In genomic region chr14:33191855-33192254, GRCh38 we compare ENCODE assay signal across 31 cellular contexts.
"Had no signal": no experiment of that assay in that cellular context is flagged by ENCODE, and none has a peak within 500 bp of the region (broad histone marks: within the 10 kb centered on the region; RNA-seq: fewer than 3 reads in every experiment).

No MANE protein-coding gene starts in this region.

- DNase-seq: activated effector memory CD4-positive, alpha-beta T cell treated with anti-CD3 and anti-CD28 coated beads, Interleukin-2, amount 50 U/mL, for 16 hours; activated effector memory CD4-positive, alpha-beta T cell treated with Interleukin-2 at 50 U/mL for 16 hours; activated gamma-delta T cell; activated gamma-delta T cell treated with Interleukin-2 at 50 U/mL for 16 hours; activated naive CD4-positive, alpha-beta T cell; activated naive CD4-positive, alpha-beta T cell treated with anti-CD3 and anti-CD28 coated beads for 36 hours; activated naive CD4-positive, alpha-beta T cell treated with anti-CD3 and anti-CD28 coated beads, Interleukin-2, amount 10 ng/mL, durations not matched to agents 7 days and 5 days; activated naive CD4-positive, alpha-beta T cell treated with anti-CD3 and anti-CD28 coated beads, Interleukin-2, amount 50 U/mL, for 16 hours; activated naive CD4-positive, alpha-beta T cell treated with Interleukin-2 at 50 U/mL for 16 hours; activated naive CD8-positive, alpha-beta T cell treated with anti-CD3 and anti-CD28 coated beads for 36 hours; activated naive CD8-positive, alpha-beta T cell treated with anti-CD3 and anti-CD28 coated beads, Interleukin-2, amount 10 ng/mL, durations not matched to agents 7 days and 5 days; activated naive CD8-positive, alpha-beta T cell treated with anti-CD3 and anti-CD28 coated beads, Interleukin-2, amount 50 U/mL, for 24 hours; activated T-cell treated with anti-CD3 and anti-CD28 coated beads, Interleukin-2, amount 50 U/mL, for 24 hours; activated T-cell treated with anti-CD3 and anti-CD28 coated beads, Interleukin-2, amount 50 U/mL, for 4 hours; activated T-cell treated with anti-CD3 and anti-CD28 coated beads, Interleukin-2, amount 50 U/mL, for 48 hours; activated T-cell treated with anti-CD3 and anti-CD28 coated beads, Interleukin-2, amount 50 U/mL, for 72 hours; adrenal gland; amniotic stem cell; amygdala; anterior cingulate cortex; aorta; body of pancreas; brain microvascular endothelial cell; caudate nucleus; central memory CD4-positive, alpha-beta T cell; cerebellar nuclear complex had no signal

- H3K27ac ChIP-seq: adrenal gland, ascending aorta, body of pancreas, brain microvascular endothelial cell, breast epithelium, cardiac muscle cell had no signal

- H3K4me1 ChIP-seq: adrenal gland, ascending aorta, body of pancreas, breast epithelium had no signal

- H3K9me3 ChIP-seq: adrenal gland, ascending aorta, body of pancreas, breast epithelium had no signal

- H3K36me3 ChIP-seq: adrenal gland, ascending aorta, brain microvascular endothelial cell, breast epithelium, cardiac muscle cell had no signal

- ATAC-seq: activated naive CD4-positive, alpha-beta T cell treated with anti-CD3 and anti-CD28 coated beads, Interleukin-2, amount 50 U/mL, for 72 hours; activated naive CD8-positive, alpha-beta T cell treated with anti-CD3 and anti-CD28 coated beads, Interleukin-2, amount 50 U/mL, for 24 hours; activated T-cell treated with anti-CD3 and anti-CD28 coated beads, Interleukin-2, amount 50 U/mL, for 4 hours; activated T-cell treated with anti-CD3 and anti-CD28 coated beads, Interleukin-2, amount 50 U/mL, for 72 hours; activated T-helper 17 cell treated with anti-CD3 and anti-CD28 coated beads, Interleukin-2, amount 50 U/mL, for 72 hours; body of pancreas had no signal

- H3K4me3 ChIP-seq: adrenal gland, ascending aorta, body of pancreas, breast epithelium, cardiac muscle cell had no signal
